Comparison of ENCODE assay signal across 16 cellular contexts in genomic region chr16:50393461-50394214, GRCh38. TPM values are rescaled to one million over a fixed set of nuclear protein-coding genes. Genes with fewer than 3 reads are reported as not detected.
A peak's percentile ranks its signal among the peaks of the same experiment; 100 is the strongest.
DNase-seq lines count a peak whose midpoint lies in the region; ATAC-seq and TF ChIP-seq lines count a peak whose summit lies in the region.
"Had no signal": no experiment of that assay in that cellular context is flagged by ENCODE, and none has a peak within 500 bp of the region (broad histone marks: within the 10 kb centered on the region; RNA-seq: fewer than 3 reads in every experiment).

No MANE protein-coding gene starts in this region.

- H3K9me3 Mint-ChIP-seq in activated CD4-positive, alpha-beta T cell treated with anti-CD3 and anti-CD28 coated beads, Interleukin-2, amount 10 ng/mL, durations not matched to agents 7 days and 5 days: no peaks in the 10 kb centered on the region
- no peaks in the 10 kb centered on the region for H3K9me3 Mint-ChIP-seq in osteocyte (ENCODE audit: unreplicated experiment)
- H3K9me3 Mint-ChIP-seq: H9 had no signal

- POLR2A ChIA-PET in activated CD4-positive, alpha-beta T cell treated with anti-CD3 and anti-CD28 coated beads, Interleukin-2, amount 10 ng/mL, durations not matched to agents 7 days and 5 days (lab: Charles Lee): no interaction called here
- POLR2A ChIA-PET in GM10248 (lab: Yijun Ruan, JAX): no interaction called here

- peak overlapping the region; percentile 51 for H3K27ac Mint-ChIP-seq in activated CD4-positive, alpha-beta T cell treated with anti-CD3 and anti-CD28 coated beads, Interleukin-2, amount 10 ng/mL, durations not matched to agents 7 days and 5 days
- H3K27ac Mint-ChIP-seq in T-helper 17 cell: peak overlapping the region; percentile 69
- H3K27ac Mint-ChIP-seq in osteocyte (ENCODE audit: unreplicated experiment): no peak overlapping the region
- H3K27ac Mint-ChIP-seq: H9 had no signal

- DNase-seq in activated CD4-positive, alpha-beta T cell treated with anti-CD3 and anti-CD28 coated beads, Interleukin-2, amount 10 ng/mL, durations not matched to agents 7 days and 5 days: no peak
- no peak for DNase-seq in activated CD4-positive, alpha-beta T cell treated with anti-CD3 and anti-CD28 coated beads, Interleukin-2, amount 50 U/mL, for 1 hour
- DNase-seq in T-helper 17 cell (no peak), fibroblast of mammary gland (ENCODE audit: low read depth) (peak; percentile 6), osteocyte (ENCODE audit: extremely low spot score, unreplicated experiment) (peak; percentile 67), AG08395 (ENCODE audit: low spot score) (no peak), UCSD-AML1 (lab: John Stamatoyannopoulos, UW; ENCODE audit: unreplicated experiment) (no peak), GM10248 (ENCODE audit: extremely low spot score) (no peak)
- DNase-seq: Caco-2, DMS53, H9, Kasumi-1, NCI-H2107, NCI-H226, NCI-H526, OCI-M1 had no signal

- peaks cover 12% of the 10 kb centered on the region for H3K4me1 Mint-ChIP-seq in activated CD4-positive, alpha-beta T cell treated with anti-CD3 and anti-CD28 coated beads, Interleukin-2, amount 10 ng/mL, durations not matched to agents 7 days and 5 days
- H3K4me1 Mint-ChIP-seq in T-helper 17 cell (peaks cover 19% of the 10 kb centered on the region), osteocyte (ENCODE audit: unreplicated experiment) (no peaks in the 10 kb centered on the region)

- H3K27me3 Mint-ChIP-seq in activated CD4-positive, alpha-beta T cell treated with anti-CD3 and anti-CD28 coated beads, Interleukin-2, amount 10 ng/mL, durations not matched to agents 7 days and 5 days: no peaks in the 10 kb centered on the region
- H3K27me3 Mint-ChIP-seq in T-helper 17 cell (no peaks in the 10 kb centered on the region), osteocyte (ENCODE audit: unreplicated experiment) (peaks cover 4% of the 10 kb centered on the region)

- H3K36me3 Mint-ChIP-seq in activated CD4-positive, alpha-beta T cell treated with anti-CD3 and anti-CD28 coated beads, Interleukin-2, amount 10 ng/mL, durations not matched to agents 7 days and 5 days (ENCODE audit: low read depth): no peaks in the 10 kb centered on the region
- H3K36me3 Mint-ChIP-seq in T-helper 17 cell (ENCODE audit: low read depth) (no peaks in the 10 kb centered on the region), osteocyte (ENCODE audit: unreplicated experiment) (no peaks in the 10 kb centered on the region)

- no peak overlapping the region for H3K4me3 Mint-ChIP-seq in activated CD4-positive, alpha-beta T cell treated with anti-CD3 and anti-CD28 coated beads, Interleukin-2, amount 10 ng/mL, durations not matched to agents 7 days and 5 days
- H3K4me3 Mint-ChIP-seq in T-helper 17 cell (no peak overlapping the region), osteocyte (ENCODE audit: unreplicated experiment) (no peak overlapping the region)
- H3K4me3 Mint-ChIP-seq: H9 had no signal

- TF ChIP-seq CTCF in fibroblast of mammary gland (conservative IDR thresholded peaks at IDR 0.05; ENCODE audit: control insufficient read depth, insufficient read depth, low read depth, low read length): no peak
- no peak for TF ChIP-seq CTCF in osteocyte (IDR thresholded peaks at IDR 0.05)
- no peak for TF ChIP-seq CTCF in GM10248 (IDR thresholded peaks at IDR 0.05; ENCODE audit: control extremely low read depth, extremely low read depth, low read depth, missing control alignments)

- CTCF ChIA-PET in activated CD4-positive, alpha-beta T cell treated with anti-CD3 and anti-CD28 coated beads, Interleukin-2, amount 10 ng/mL, durations not matched to agents 7 days and 5 days (lab: Charles Lee): no interaction called here
- CTCF ChIA-PET in GM10248 (lab: Yijun Ruan, JAX): no interaction called here

- H3K4me3 ChIP-seq in fibroblast of mammary gland (ENCODE audit: control insufficient read depth, low read depth, low read length): no peak overlapping the region

- no peaks in the 10 kb centered on the region for H3K9me3 ChIP-seq in T-helper 17 cell (ENCODE audit: control insufficient read depth, low read length, poor library complexity, severe bottlenecking)
- H3K9me3 ChIP-seq: Caco-2 had no signal

- no peak for ATAC-seq in T-helper 17 cell

RNA-seq across cellular contexts. Expression of gene BRD7, which starts 24.9 kb away (rescaled TPM):
- total RNA-seq in activated CD4-positive, alpha-beta T cell treated with anti-CD3 and anti-CD28 coated beads, Interleukin-2, amount 10 ng/mL, durations not matched to agents 7 days and 5 days: 100 to 1,000 TPM; 102 to 105 TPM
- 10 to 100 TPM; 74.2 to 83.4 TPM for total RNA-seq in T-helper 17 cell
- total RNA-seq in osteocyte: 58.4 and 72.3 TPM in 2 replicates

Comparison
In these comparisons a context has a peak if more than half of its experiments do, and no peak if none do; other contexts are left out.
1. DNase-seq: peak in fibroblast of mammary gland (single experiment) and osteocyte (single experiment); none in activated CD4-positive, alpha-beta T cell treated with anti-CD3 and anti-CD28 coated beads, Interleukin-2, amount 10 ng/mL, durations not matched to agents 7 days and 5 days (single experiment), activated CD4-positive, alpha-beta T cell treated with anti-CD3 and anti-CD28 coated beads, Interleukin-2, amount 50 U/mL, for 1 hour (single experiment), T-helper 17 cell (0 of 3), AG08395 (single experiment), UCSD-AML1 (single experiment) and GM10248 (single experiment).